ENCODE assay signal across 7 cellular contexts in the genomic region with DNA sequence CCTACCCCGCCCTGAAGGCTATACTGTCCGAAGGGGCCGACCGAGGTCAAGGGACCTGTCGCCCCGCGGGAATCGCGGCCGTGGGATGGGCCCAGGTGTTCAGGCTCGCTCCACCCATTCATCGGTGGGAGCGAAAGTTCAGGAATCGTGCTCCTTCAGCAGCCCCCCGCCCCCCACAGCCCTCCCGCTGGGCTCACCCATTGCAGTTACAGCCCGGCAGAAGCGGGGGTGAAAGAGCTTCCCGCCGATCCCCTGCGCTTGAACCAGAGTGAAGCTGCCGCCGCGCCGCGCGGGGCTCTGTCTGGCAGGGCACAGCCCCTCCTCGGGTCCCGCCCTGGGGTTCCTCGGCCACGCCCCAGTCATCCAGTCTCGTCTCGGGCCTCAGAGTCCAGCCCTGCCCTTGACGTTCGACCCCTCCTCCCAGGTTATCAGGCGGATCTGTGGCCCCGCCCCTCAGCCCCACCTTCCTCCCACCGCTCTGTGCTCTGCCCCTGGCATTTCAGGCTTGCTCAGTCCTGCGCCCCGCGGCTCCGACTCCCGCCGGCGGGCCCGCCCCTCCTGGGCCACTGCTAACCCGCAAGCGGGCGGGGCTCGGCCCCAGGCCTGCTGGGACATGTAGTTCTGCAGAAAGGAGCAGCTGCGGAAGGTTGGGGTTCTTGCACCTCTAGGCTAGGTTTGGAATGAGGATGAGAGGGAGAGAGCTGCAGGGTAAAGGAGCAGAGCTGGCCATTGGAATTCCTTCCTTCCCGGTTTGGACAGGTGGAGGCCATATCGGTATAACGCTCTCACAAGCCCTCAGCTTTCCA.
A peak's percentile ranks its signal among the peaks of the same experiment; 100 is the strongest.
DNase-seq lines count a peak whose midpoint lies in the region; ATAC-seq and TF ChIP-seq lines count a peak whose summit lies in the region.

A gene (minus strand): TSS at position 303 of the 806 bp plus-strand sequence. CDS start 3,955 bp downstream, outside the sequence.

- TF ChIP-seq CTCF in astrocyte of the cerebellum (IDR thresholded peaks at IDR 0.05; ENCODE audit: low read depth, low read length, missing control alignments), result no peak

- H3K4me3 ChIP-seq in astrocyte of the cerebellum (ENCODE audit: low read depth, low read length), result peak within 1 kb of the TSS; percentile 67

- DNase-seq in NCI-H1930 (lab: John Stamatoyannopoulos, UW) (peak; percentile 95 to 97), T-helper 22 cell (ENCODE audit: low read depth) (peak; percentile 96), astrocyte of the cerebellum (ENCODE audit: low read depth) (peak; percentile 48), hippocampal formation (lab: John Stamatoyannopoulos, UW) (peak; percentile 90 to 91), retina (peak; percentile 89)

- in situ Hi-C loops in astrocyte of the cerebellum (cut with HindIII; ENCODE audit: low sequenced_read_pairs), result no loop called here

- no peak for TF ChIP-seq POLR2A in GM18505 (IDR thresholded peaks at IDR 0.05; ENCODE audit: borderline replicate concordance, extremely low read depth, insufficient read depth, insufficient read length)

- ATAC-seq in GM18505 (IDR thresholded peaks at IDR 0.05; ENCODE audit: unreplicated experiment) (peak; percentile 82), HG02943 (IDR thresholded peaks at IDR 0.05; ENCODE audit: low read depth, unreplicated experiment) (peak; percentile 76)

Comparison
In these comparisons a context has a peak if more than half of its experiments do, and no peak if none do; other contexts are left out.
1. Peak in every context shown above with its lines: DNase-seq, ATAC-seq and H3K4me3 ChIP-seq.